In genomic region chr5:93048858-93049257, GRCh38 we compare ENCODE assay signal across 7 cellular contexts.
"Had no signal": no experiment of that assay in that cellular context is flagged by ENCODE, and none has a peak within 500 bp of the region (broad histone marks: within the 10 kb centered on the region; RNA-seq: fewer than 3 reads in every experiment).

No MANE protein-coding gene starts in this region.

- DNase-seq: GOT3, H9, HCEC 1CT, Kasumi-1, KG1 had no signal

- H3K27ac ChIP-seq: HL-60 had no signal

- H3K27ac Mint-ChIP-seq: H9, IgD-negative memory B cell had no signal

- H3K4me3 Mint-ChIP-seq: H9, IgD-negative memory B cell had no signal

- H3K4me1 Mint-ChIP-seq: H9, IgD-negative memory B cell had no signal

- H3K27me3 Mint-ChIP-seq: IgD-negative memory B cell had no signal

- H3K9me3 Mint-ChIP-seq: H9, IgD-negative memory B cell had no signal

- H3K36me3 Mint-ChIP-seq: IgD-negative memory B cell had no signal
